ENCODE assay signal across 1 cellular context in the genomic region with DNA sequence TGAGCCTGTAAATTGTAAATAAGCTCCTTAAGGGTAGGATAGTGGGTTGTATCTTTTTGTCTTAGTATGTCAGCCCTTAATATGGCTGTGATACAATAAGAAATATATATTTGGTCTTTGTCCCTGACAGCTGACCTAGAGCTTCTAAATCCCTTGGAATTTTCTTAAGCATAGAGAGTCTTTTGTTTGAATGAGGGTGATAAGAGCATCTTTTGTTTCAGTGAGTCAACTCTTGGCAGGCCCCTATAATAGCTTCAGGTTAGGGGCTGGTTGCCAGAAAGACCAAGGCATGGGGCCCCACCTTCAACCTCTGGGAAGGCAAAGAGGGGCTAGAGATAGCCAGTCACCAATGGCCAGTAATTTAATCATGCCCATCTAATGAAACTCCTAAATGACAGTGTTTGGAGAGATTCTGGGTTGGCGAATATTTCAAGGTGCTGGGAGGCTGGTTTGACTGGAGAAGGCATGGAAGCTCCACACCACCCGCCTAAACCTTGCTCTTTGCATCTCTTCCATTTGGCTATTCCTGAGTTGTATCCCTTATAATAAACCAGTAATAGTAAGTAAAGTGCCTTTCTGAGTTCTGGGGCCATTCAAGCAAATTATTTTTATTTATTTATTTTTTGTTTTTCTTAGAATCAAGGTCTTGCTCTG.
TF ChIP-seq lines count a peak whose summit lies in the region.

No MANE protein-coding gene starts in this region.

TF ChIP-seq in A549, 52 proteins besides CTCF, POLR2A, EP300 and RAD21 (continued from another document):
- TF ChIP-seq, protein P1, sequence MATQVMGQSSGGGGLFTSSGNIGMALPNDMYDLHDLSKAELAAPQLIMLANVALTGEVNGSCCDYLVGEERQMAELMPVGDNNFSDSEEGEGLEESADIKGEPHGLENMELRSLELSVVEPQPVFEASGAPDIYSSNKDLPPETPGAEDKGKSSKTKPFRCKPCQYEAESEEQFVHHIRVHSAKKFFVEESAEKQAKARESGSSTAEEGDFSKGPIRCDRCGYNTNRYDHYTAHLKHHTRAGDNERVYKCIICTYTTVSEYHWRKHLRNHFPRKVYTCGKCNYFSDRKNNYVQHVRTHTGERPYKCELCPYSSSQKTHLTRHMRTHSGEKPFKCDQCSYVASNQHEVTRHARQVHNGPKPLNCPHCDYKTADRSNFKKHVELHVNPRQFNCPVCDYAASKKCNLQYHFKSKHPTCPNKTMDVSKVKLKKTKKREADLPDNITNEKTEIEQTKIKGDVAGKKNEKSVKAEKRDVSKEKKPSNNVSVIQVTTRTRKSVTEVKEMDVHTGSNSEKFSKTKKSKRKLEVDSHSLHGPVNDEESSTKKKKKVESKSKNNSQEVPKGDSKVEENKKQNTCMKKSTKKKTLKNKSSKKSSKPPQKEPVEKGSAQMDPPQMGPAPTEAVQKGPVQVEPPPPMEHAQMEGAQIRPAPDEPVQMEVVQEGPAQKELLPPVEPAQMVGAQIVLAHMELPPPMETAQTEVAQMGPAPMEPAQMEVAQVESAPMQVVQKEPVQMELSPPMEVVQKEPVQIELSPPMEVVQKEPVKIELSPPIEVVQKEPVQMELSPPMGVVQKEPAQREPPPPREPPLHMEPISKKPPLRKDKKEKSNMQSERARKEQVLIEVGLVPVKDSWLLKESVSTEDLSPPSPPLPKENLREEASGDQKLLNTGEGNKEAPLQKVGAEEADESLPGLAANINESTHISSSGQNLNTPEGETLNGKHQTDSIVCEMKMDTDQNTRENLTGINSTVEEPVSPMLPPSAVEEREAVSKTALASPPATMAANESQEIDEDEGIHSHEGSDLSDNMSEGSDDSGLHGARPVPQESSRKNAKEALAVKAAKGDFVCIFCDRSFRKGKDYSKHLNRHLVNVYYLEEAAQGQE (IDR thresholded peaks at IDR 0.05): no peak
- TF ChIP-seq, protein P2, sequence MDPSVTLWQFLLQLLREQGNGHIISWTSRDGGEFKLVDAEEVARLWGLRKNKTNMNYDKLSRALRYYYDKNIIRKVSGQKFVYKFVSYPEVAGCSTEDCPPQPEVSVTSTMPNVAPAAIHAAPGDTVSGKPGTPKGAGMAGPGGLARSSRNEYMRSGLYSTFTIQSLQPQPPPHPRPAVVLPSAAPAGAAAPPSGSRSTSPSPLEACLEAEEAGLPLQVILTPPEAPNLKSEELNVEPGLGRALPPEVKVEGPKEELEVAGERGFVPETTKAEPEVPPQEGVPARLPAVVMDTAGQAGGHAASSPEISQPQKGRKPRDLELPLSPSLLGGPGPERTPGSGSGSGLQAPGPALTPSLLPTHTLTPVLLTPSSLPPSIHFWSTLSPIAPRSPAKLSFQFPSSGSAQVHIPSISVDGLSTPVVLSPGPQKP (IDR thresholded peaks at IDR 0.05; ENCODE audit: low read depth, low read length): no peak
- TF ChIP-seq, protein P3, sequence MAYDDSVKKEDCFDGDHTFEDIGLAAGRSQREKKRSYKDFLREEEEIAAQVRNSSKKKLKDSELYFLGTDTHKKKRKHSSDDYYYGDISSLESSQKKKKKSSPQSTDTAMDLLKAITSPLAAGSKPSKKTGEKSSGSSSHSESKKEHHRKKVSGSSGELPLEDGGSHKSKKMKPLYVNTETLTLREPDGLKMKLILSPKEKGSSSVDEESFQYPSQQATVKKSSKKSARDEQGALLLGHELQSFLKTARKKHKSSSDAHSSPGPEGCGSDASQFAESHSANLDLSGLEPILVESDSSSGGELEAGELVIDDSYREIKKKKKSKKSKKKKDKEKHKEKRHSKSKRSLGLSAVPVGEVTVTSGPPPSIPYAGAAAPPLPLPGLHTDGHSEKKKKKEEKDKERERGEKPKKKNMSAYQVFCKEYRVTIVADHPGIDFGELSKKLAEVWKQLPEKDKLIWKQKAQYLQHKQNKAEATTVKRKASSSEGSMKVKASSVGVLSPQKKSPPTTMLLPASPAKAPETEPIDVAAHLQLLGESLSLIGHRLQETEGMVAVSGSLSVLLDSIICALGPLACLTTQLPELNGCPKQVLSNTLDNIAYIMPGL (CRISPR knock-in tag; IDR thresholded peaks at IDR 0.05; ENCODE audit: borderline replicate concordance): no peak
- TF ChIP-seq JUNB (IDR thresholded peaks at IDR 0.05): no peak
